Comparison of ENCODE assay signal across 8 cellular contexts in the genomic region with DNA sequence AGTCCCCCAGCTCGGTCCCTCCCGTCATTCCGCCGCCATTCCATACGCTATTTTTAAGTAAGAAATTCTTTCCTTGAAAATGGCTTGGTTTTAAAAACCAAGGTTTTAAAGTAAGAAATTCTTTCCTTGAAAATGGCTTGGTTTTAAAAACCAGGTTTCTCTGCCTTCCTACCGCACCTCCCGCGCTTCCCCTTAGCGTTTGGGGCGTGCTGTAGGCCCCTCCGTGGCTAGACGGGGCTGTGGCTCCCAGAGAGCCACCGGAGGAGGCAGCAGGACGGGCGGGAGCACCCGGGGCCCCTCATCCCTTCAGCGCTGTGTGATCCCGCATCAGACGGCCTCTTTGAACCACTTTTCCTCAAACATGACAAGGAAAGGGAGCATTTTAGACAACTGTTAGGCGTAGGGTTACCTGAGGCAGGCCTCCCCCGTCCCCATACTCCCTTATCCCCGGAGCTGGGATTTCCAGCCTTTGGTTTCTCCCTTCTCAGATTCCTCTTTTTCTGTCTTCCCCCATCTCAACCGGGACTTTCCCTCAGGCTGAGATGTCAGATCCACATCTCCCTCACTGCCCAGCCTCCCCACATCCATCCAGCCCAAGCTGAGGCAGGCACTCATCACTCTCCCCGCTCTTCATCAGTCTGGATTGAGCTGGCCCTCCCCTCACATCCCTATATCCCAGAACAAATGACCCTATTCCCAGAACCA. TPM values are rescaled to one million over a fixed set of nuclear protein-coding genes. Genes with fewer than 3 reads are reported as not detected.
DNase-seq lines count a peak whose midpoint lies in the region; ATAC-seq and TF ChIP-seq lines count a peak whose summit lies in the region.

No MANE protein-coding gene starts in this region.

- H3K4me3 ChIP-seq in iPS-18c (ENCODE audit: insufficient read depth, low read depth, low read length) (peak overlapping the region; percentile 83), stomach (peak overlapping the region; percentile 61 to 80 (median 69))

- H3K9me3 Mint-ChIP-seq in activated T-helper 17 cell treated with anti-CD3 and anti-CD28 coated beads, Interleukin-2, amount 50 U/mL, for 72 hours, result no peaks in the 10 kb centered on the region

- TF ChIP-seq POLR2A in stomach (IDR thresholded peaks at IDR 0.05), result no peak

- peaks cover 52% of the 10 kb centered on the region for H3K4me1 Mint-ChIP-seq in activated T-helper 17 cell treated with anti-CD3 and anti-CD28 coated beads, Interleukin-2, amount 50 U/mL, for 72 hours

- peaks cover 19 to 63% (median 35%) of the 10 kb centered on the region in 4 donors for H3K4me1 ChIP-seq in stomach

- no peaks in the 10 kb centered on the region for H3K27me3 ChIP-seq in stomach

- H3K27ac Mint-ChIP-seq in activated T-helper 17 cell treated with anti-CD3 and anti-CD28 coated beads, Interleukin-2, amount 50 U/mL, for 72 hours, result peak overlapping the region; percentile 78

- ATAC-seq in activated T-helper 17 cell treated with anti-CD3 and anti-CD28 coated beads, Interleukin-2, amount 50 U/mL, for 72 hours (replicated peaks), result no peak
- ATAC-seq in GM18519 (IDR thresholded peaks at IDR 0.05; ENCODE audit: low FRiP score, unreplicated experiment), result no peak

- DNase-seq in NCI-H1105 treated with DMSO at 0.1 percent for 48 hours (lab: John Stamatoyannopoulos, UW) (peak; percentile 57), NCI-H1105 (lab: John Stamatoyannopoulos, UW) (no peak), stomach (no peak), NCI-H1417 treated with DMSO at 0.1 percent for 48 hours (lab: John Stamatoyannopoulos, UW) (no peak), RKO (ENCODE audit: low spot score) (no peak)

- 10 to 14% (median 11%) methylated on average over 24 of the region's 24 CpGs for WGBS in stomach, 5 donors

- H3K9me3 ChIP-seq in iPS-18c (ENCODE audit: control insufficient read depth, insufficient read depth, low read length) (no peaks in the 10 kb centered on the region), stomach (no peaks in the 10 kb centered on the region)

- peaks cover 38% of the 10 kb centered on the region for H3K36me3 Mint-ChIP-seq in activated T-helper 17 cell treated with anti-CD3 and anti-CD28 coated beads, Interleukin-2, amount 50 U/mL, for 72 hours (ENCODE audit: low read depth)

- peak overlapping the region; percentile 94 to 98 (median 97) for H3K27ac ChIP-seq in stomach

- no peak for TF ChIP-seq EP300 in stomach (IDR thresholded peaks at IDR 0.05)

- no peak for TF ChIP-seq CTCF in stomach (IDR thresholded peaks at IDR 0.05)

- H3K4me3 Mint-ChIP-seq in activated T-helper 17 cell treated with anti-CD3 and anti-CD28 coated beads, Interleukin-2, amount 50 U/mL, for 72 hours, result peak overlapping the region; percentile 96

- intact Hi-C loops in stomach (cut with DNase I; ENCODE audit: low total_unique reads), result loop anchor here (10.0 kb wide), 1 partner anchor 483 kb away; no protein-coding TSS in a partner anchor

- no peaks in the 10 kb centered on the region for H3K36me3 ChIP-seq in stomach

- no peaks in the 10 kb centered on the region for H3K27me3 Mint-ChIP-seq in activated T-helper 17 cell treated with anti-CD3 and anti-CD28 coated beads, Interleukin-2, amount 50 U/mL, for 72 hours

RNA-seq across cellular contexts. Expression of gene CD58, which starts 0.5 kb away (rescaled TPM):
- 10 to 100 TPM; 36.8 to 40.5 TPM for total RNA-seq in activated T-helper 17 cell treated with anti-CD3 and anti-CD28 coated beads, Interleukin-2, amount 50 U/mL, for 72 hours
- total RNA-seq in stomach, result 10 to 100 TPM in 2 of 5 donors, 1 to 10 TPM in 3; 1.2 to 48.8 (median 7.6) TPM
- 10 to 100 TPM in 1 of 3 donors, 1 to 10 TPM in 2; 7.8 to 21.9 (median 9.7) TPM for polyA plus RNA-seq in stomach
